8 cellular contexts compared by ENCODE assay signal in genomic region chr5:138542956-138543729, GRCh38. TPM values are rescaled to one million over a fixed set of nuclear protein-coding genes. Genes with fewer than 3 reads are reported as not detected.
DNase-seq lines count a peak whose midpoint lies in the region; ATAC-seq, FAIRE-seq and TF ChIP-seq lines count a peak whose summit lies in the region.

ETF1 (minus strand) TSS chr5:138543236; CDS start chr5:138542918, 318 bp downstream.

- H3K36me3 ChIP-seq in psoas muscle (ENCODE audit: insufficient read depth in 1 of 2, low read depth in 1 of 2): no peaks in the 10 kb centered on the region

- no peak for TF ChIP-seq CTCF in psoas muscle (IDR thresholded peaks at IDR 0.05)

- peak within 1 kb of the TSS; percentile 96 for H3K4me3 ChIP-seq in psoas muscle

- H3K4me1 ChIP-seq in psoas muscle: peaks cover 61% of the 10 kb centered on the region

- no peaks in the 10 kb centered on the region for H3K27me3 ChIP-seq in psoas muscle (ENCODE audit: insufficient read depth in 3 of 3, low read length in 2 of 3)

- intact Hi-C loops in T-helper 2 cell treated with Interferon-gamma antibody and Interleukin-4, amounts not matched to agents 100 ng/mL and 5 ng/mL, for 36 hours (cut with micrococcal nuclease): loop anchor here (1.0 to 5.0 kb wide), 15 partner anchors 32 to 1018 kb away; partner anchors contain the start of genes BRD8, CDC23, FAM13B and HNRNPA0
- intact Hi-C loops in left ventricle myocardium superior (cut with micrococcal nuclease) (no loop called here), psoas muscle (cut with DNase I) (loop anchor here in 1 of 2 donors (1.0 kb wide), 1 partner anchor 79 kb away; no protein-coding TSS in a partner anchor)

- no peaks in the 10 kb centered on the region for H3K9me3 ChIP-seq in psoas muscle

- ATAC-seq in GM18499 (IDR thresholded peaks at IDR 0.05; ENCODE audit: insufficient read depth, unreplicated experiment) (peak; percentile 83), HG02943 (IDR thresholded peaks at IDR 0.05; ENCODE audit: low read depth, unreplicated experiment) (peak; percentile 90), left ventricle myocardium superior (peak; percentile 94), psoas muscle (peak; percentile 88 to 93 (median 90))

- DNase-seq in NCI-H187 treated with DMSO at 0.1 percent for 48 hours (lab: John Stamatoyannopoulos, UW): peak; percentile 93
- DNase-seq in anterior cingulate cortex (lab: John Stamatoyannopoulos, UW): peak; percentile 94 to 100 (median 100)
- peak; percentile 100 for DNase-seq in left ventricle myocardium superior
- DNase-seq in psoas muscle: peak; percentile 100
- peak; percentile 98 for DNase-seq in urothelium cell line (ENCODE audit: low spot score)

- 0 to 1% (median 1%) methylated on average over 55 to 70 of the region's 70 CpGs for WGBS in psoas muscle, 3 donors

- H3K27ac ChIP-seq in psoas muscle: peak within 1 kb of the TSS; percentile 99

- FAIRE-seq in urothelium cell line (lab: Jason Lieb, UNC): peak; percentile 62

RNA-seq across cellular contexts. Expression of gene ETF1, which starts in this region (rescaled TPM):
- total RNA-seq in T-helper 2 cell treated with Interferon-gamma antibody and Interleukin-4, amounts not matched to agents 100 ng/mL and 5 ng/mL, for 36 hours: 98.4 and 102 TPM in 2 replicates
- 86.2 TPM for total RNA-seq in left ventricle myocardium superior
- total RNA-seq in psoas muscle: 100 to 1,000 TPM in 3 of 4 donors, 10 to 100 TPM in 1; 84.2 to 174 (median 150) TPM
- 100 to 1,000 TPM in 2 of 3 donors, 10 to 100 TPM in 1; 72.3 to 212 (median 157) TPM for polyA plus RNA-seq in psoas muscle

Comparison
In these comparisons a context has a peak if more than half of its experiments do, and no peak if none do; other contexts are left out.
1. Peak in every context shown above with its lines: DNase-seq, ATAC-seq, H3K4me3 ChIP-seq and H3K27ac ChIP-seq.